In genomic region chr5:3678801-3679200, GRCh38 we compare ENCODE assay signal across 4 cellular contexts.
"Had no signal": no experiment of that assay in that cellular context is flagged by ENCODE, and none has a peak within 500 bp of the region (broad histone marks: within the 10 kb centered on the region; RNA-seq: fewer than 3 reads in every experiment).

No MANE protein-coding gene starts in this region.

- DNase-seq: H9, HCEC 1CT, KBM-7 had no signal

- H3K4me3 ChIP-seq: GM23338 had no signal

- H3K27ac Mint-ChIP-seq: GM23338, H9 had no signal

- ATAC-seq: GM23338 had no signal

- H3K4me2 ChIP-seq: GM23338 had no signal

- H3K4me3 Mint-ChIP-seq: GM23338, H9 had no signal

- H3K9me3 Mint-ChIP-seq: H9 had no signal

- H2AFZ ChIP-seq: GM23338 had no signal
